In the genomic region with DNA sequence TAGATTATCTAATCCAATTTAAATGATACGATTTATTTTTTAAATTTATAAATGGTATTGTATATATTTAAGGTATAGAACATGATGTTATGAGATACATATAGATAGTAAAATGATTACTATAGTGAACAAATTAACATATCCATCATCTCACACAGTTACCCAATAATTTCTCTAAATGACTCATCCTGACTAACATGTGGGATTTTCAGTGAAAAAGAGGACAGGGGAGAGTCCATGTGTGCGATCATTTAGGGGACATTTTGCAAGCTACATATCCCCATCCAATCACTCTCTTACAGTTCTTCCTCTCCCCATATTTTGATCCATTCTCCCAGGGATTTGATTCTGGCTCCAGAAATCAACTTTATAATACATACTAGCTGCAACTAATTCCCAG, we compare ENCODE assay signal across 28 cellular contexts.
A peak's percentile ranks its signal among the peaks of the same experiment; 100 is the strongest.
DNase-seq lines count a peak whose midpoint lies in the region; ATAC-seq, FAIRE-seq and TF ChIP-seq lines count a peak whose summit lies in the region.
"Had no signal": no experiment of that assay in that cellular context is flagged by ENCODE, and none has a peak within 500 bp of the region (broad histone marks: within the 10 kb centered on the region; RNA-seq: fewer than 3 reads in every experiment).

No MANE protein-coding gene starts in this region.

- no peaks in the 10 kb centered on the region for H3K27me3 ChIP-seq in bronchial epithelial cell (ENCODE audit: control insufficient read depth, insufficient read depth, low read length)
- H3K27me3 ChIP-seq: BE2C had no signal

- no peak for DNase-seq in activated CD4-positive, alpha-beta T cell treated with anti-CD3 and anti-CD28 coated beads for 36 hours
- no peak for DNase-seq in activated CD4-positive, alpha-beta T cell treated with anti-CD3 and anti-CD28 coated beads for 4 hours
- DNase-seq in LHCN-M2 (ENCODE audit: low read depth) (peak; percentile 39), bronchial epithelial cell (ENCODE audit: low read depth) (peak; percentile 46), kidney (no peak), GM13976 (ENCODE audit: low spot score) (no peak), NCI-H1417 (lab: John Stamatoyannopoulos, UW) (no peak), NCI-H1930 (lab: John Stamatoyannopoulos, UW) (no peak)
- DNase-seq: activated CD8-positive, alpha-beta T cell treated with anti-CD3 and anti-CD28 coated beads, Interleukin-2, amount 10 ng/mL, durations not matched to agents 7 days and 5 days; activated naive CD4-positive, alpha-beta T cell treated with anti-CD3 and anti-CD28 coated beads for 36 hours; BE2C; caudate nucleus; DMS79 treated with DMSO at 0.1 percent for 48 hours; dorsolateral prefrontal cortex; foreskin melanocyte; left ventricle myocardium inferior; naive thymus-derived CD4-positive, alpha-beta T cell; NCI-H2081 treated with DMSO at 0.1 percent for 48 hours; NCI-H345; NCI-H774; nucleus accumbens; Right ventricle myocardium superior had no signal

- no peak overlapping the region for H3K27ac Mint-ChIP-seq in activated CD4-positive, alpha-beta T cell treated with anti-CD3 and anti-CD28 coated beads for 36 hours
- H3K27ac Mint-ChIP-seq: activated CD8-positive, alpha-beta T cell treated with anti-CD3 and anti-CD28 coated beads, Interleukin-2, amount 10 ng/mL, durations not matched to agents 7 days and 5 days; activated naive CD4-positive, alpha-beta T cell treated with anti-CD3 and anti-CD28 coated beads for 36 hours; mesothelial cell of epicardium; naive thymus-derived CD4-positive, alpha-beta T cell; stimulated activated memory B cell treated with anti-CD40 and anti-IgM and Interleukin-4, amounts not matched to agents 10 μg/mL and 1 μg/mL and 100 μg/mL, for 72 hours had no signal

- in situ Hi-C loops in GM13976 (cut with MboI; ENCODE audit: low sequenced_read_pairs, unreplicated experiment): no loop called here

- no peak overlapping the region for H3K4me3 Mint-ChIP-seq in activated CD4-positive, alpha-beta T cell treated with anti-CD3 and anti-CD28 coated beads for 36 hours
- H3K4me3 Mint-ChIP-seq: activated CD8-positive, alpha-beta T cell treated with anti-CD3 and anti-CD28 coated beads, Interleukin-2, amount 10 ng/mL, durations not matched to agents 7 days and 5 days; activated naive CD4-positive, alpha-beta T cell treated with anti-CD3 and anti-CD28 coated beads for 36 hours; mesothelial cell of epicardium; naive thymus-derived CD4-positive, alpha-beta T cell; stimulated activated memory B cell treated with anti-CD40 and anti-IgM and Interleukin-4, amounts not matched to agents 10 μg/mL and 1 μg/mL and 100 μg/mL, for 72 hours had no signal

- peak; percentile 57 for ATAC-seq in activated CD4-positive, alpha-beta T cell treated with anti-CD3 and anti-CD28 coated beads for 36 hours
- ATAC-seq: activated CD8-positive, alpha-beta T cell treated with anti-CD3 and anti-CD28 coated beads, Interleukin-2, amount 10 ng/mL, durations not matched to agents 7 days and 5 days; naive thymus-derived CD4-positive, alpha-beta T cell; stimulated activated memory B cell treated with anti-CD40 and anti-IgM and Interleukin-4, amounts not matched to agents 10 μg/mL and 1 μg/mL and 100 μg/mL, for 72 hours had no signal

- H3K27me3 Mint-ChIP-seq in activated CD4-positive, alpha-beta T cell treated with anti-CD3 and anti-CD28 coated beads for 36 hours: no peaks in the 10 kb centered on the region
- H3K27me3 Mint-ChIP-seq: naive thymus-derived CD4-positive, alpha-beta T cell; stimulated activated memory B cell treated with anti-CD40 and anti-IgM and Interleukin-4, amounts not matched to agents 10 μg/mL and 1 μg/mL and 100 μg/mL, for 72 hours had no signal

- H3K4me3 ChIP-seq in bronchial epithelial cell (ENCODE audit: low read depth, low read length) (no peak overlapping the region), kidney (ENCODE audit: low read length in 2 of 2) (no peak overlapping the region)
- H3K4me3 ChIP-seq: dorsolateral prefrontal cortex, HAP-1, left ventricle myocardium inferior, smooth muscle cell had no signal

- no peaks in the 10 kb centered on the region for H3K9me3 Mint-ChIP-seq in activated CD4-positive, alpha-beta T cell treated with anti-CD3 and anti-CD28 coated beads for 36 hours (ENCODE audit: low read depth)
- H3K9me3 Mint-ChIP-seq: activated naive CD4-positive, alpha-beta T cell treated with anti-CD3 and anti-CD28 coated beads for 36 hours; naive thymus-derived CD4-positive, alpha-beta T cell; stimulated activated memory B cell treated with anti-CD40 and anti-IgM and Interleukin-4, amounts not matched to agents 10 μg/mL and 1 μg/mL and 100 μg/mL, for 72 hours had no signal

- H3K36me3 Mint-ChIP-seq in activated CD4-positive, alpha-beta T cell treated with anti-CD3 and anti-CD28 coated beads for 36 hours (ENCODE audit: low read depth): peaks cover 9% of the 10 kb centered on the region

- FAIRE-seq in bronchial epithelial cell (lab: Jason Lieb, UNC) (no peak), kidney (lab: Jason Lieb, UNC) (peak; percentile 88)
- FAIRE-seq: endothelial cell of umbilical vein, GM12891 had no signal

- no peaks in the 10 kb centered on the region for H3K9me3 ChIP-seq in kidney (ENCODE audit: control insufficient read depth in 1 of 2, low read length in 2 of 2)
- H3K9me3 ChIP-seq: BE2C, HAP-1, left ventricle myocardium inferior had no signal

- POLR2A ChIA-PET in activated CD4-positive, alpha-beta T cell treated with anti-CD3 and anti-CD28 coated beads for 36 hours (lab: Charles Lee): no interaction called here

- H3K36me3 ChIP-seq in bronchial epithelial cell (ENCODE audit: control insufficient read depth, insufficient read depth, low read length) (no peaks in the 10 kb centered on the region), kidney (ENCODE audit: control insufficient read depth in 1 of 2, insufficient read depth in 2 of 2, low read length in 2 of 2) (no peaks in the 10 kb centered on the region)
- H3K36me3 ChIP-seq: BE2C had no signal

- H3K27ac ChIP-seq in kidney (ENCODE audit: low read depth in 2 of 2, low read length in 2 of 2): no peak overlapping the region
- H3K27ac ChIP-seq: dorsolateral prefrontal cortex, left ventricle myocardium inferior had no signal

- H3K4me1 ChIP-seq in kidney (ENCODE audit: control insufficient read depth in 1 of 2, insufficient read depth in 1 of 2, low read depth in 1 of 2, low read length in 2 of 2): no peaks in the 10 kb centered on the region
- H3K4me1 ChIP-seq: BE2C, HAP-1, left ventricle myocardium inferior had no signal

- intact Hi-C loops in activated CD4-positive, alpha-beta T cell treated with anti-CD3 and anti-CD28 coated beads for 36 hours (cut with DNase I, micrococcal nuclease): loop anchor here in 1 of 2 experiments (10.0 kb wide), 1 partner anchor 207 kb away; the partner anchor contains the start of gene UPRT
- intact Hi-C loops in kidney (cut with DNase I): no loop called here

- TF ChIP-seq CTCF in bronchial epithelial cell (IDR thresholded peaks at IDR 0.05; ENCODE audit: insufficient read depth, low read length, severe bottlenecking) (no peak), kidney (IDR thresholded peaks at IDR 0.05; ENCODE audit: borderline replicate concordance, extremely low read depth, insufficient read depth) (no peak), GM13976 (IDR thresholded peaks at IDR 0.05; ENCODE audit: borderline replicate concordance, control extremely low read depth, extremely low read depth, insufficient read depth, missing control alignments) (no peak)

- CTCF ChIA-PET in activated CD4-positive, alpha-beta T cell treated with anti-CD3 and anti-CD28 coated beads for 36 hours (lab: Charles Lee): no interaction called here

- H3K9ac ChIP-seq in kidney (ENCODE audit: low read length in 2 of 2): no peak overlapping the region

- H3K4me1 Mint-ChIP-seq in activated CD4-positive, alpha-beta T cell treated with anti-CD3 and anti-CD28 coated beads for 36 hours: peaks cover 4% of the 10 kb centered on the region
- H3K4me1 Mint-ChIP-seq: stimulated activated memory B cell treated with anti-CD40 and anti-IgM and Interleukin-4, amounts not matched to agents 10 μg/mL and 1 μg/mL and 100 μg/mL, for 72 hours had no signal

Comparison
In these comparisons a context has a peak if more than half of its experiments do, and no peak if none do; other contexts are left out.
1. DNase-seq: peak in LHCN-M2 (single experiment) and bronchial epithelial cell (single experiment); none in activated CD4-positive, alpha-beta T cell treated with anti-CD3 and anti-CD28 coated beads for 36 hours (single experiment), activated CD4-positive, alpha-beta T cell treated with anti-CD3 and anti-CD28 coated beads for 4 hours (0 of 2), kidney (single experiment), GM13976 (single experiment), NCI-H1417 (0 of 3) and NCI-H1930 (0 of 2).